In genomic region chr19:6056282-6056741, GRCh38 we compare ENCODE assay signal across 8 cellular contexts. TPM values are rescaled to one million over a fixed set of nuclear protein-coding genes. Genes with fewer than 3 reads are reported as not detected.
DNase-seq lines count a peak whose midpoint lies in the region; ATAC-seq and TF ChIP-seq lines count a peak whose summit lies in the region.
"Had no signal": no experiment of that assay in that cellular context is flagged by ENCODE, and none has a peak within 500 bp of the region (broad histone marks: within the 10 kb centered on the region; RNA-seq: fewer than 3 reads in every experiment).

No MANE protein-coding gene starts in this region.

- H3K4me1 ChIP-seq in mucosa of rectum (ENCODE audit: control insufficient read depth in 2 of 2, insufficient read depth in 2 of 2, low read length in 2 of 2) (peaks cover 33 to 35% of the 10 kb centered on the region in 2 donors), tibial artery (peaks cover 6 to 56% (median 41%) of the 10 kb centered on the region in 4 donors)

- ATAC-seq in GM19397 (IDR thresholded peaks at IDR 0.05; ENCODE audit: unreplicated experiment) = no peak

- DNase-seq in NCI-H510A treated with DMSO at 0.1 percent for 48 hours (lab: John Stamatoyannopoulos, UW) = peak; percentile 61
- DNase-seq in dorsolateral prefrontal cortex = peak in 2 of 10 donors; percentile 22 to 39
- DNase-seq in tibial artery = peak in 1 of 2 donors; percentile 69
- DNase-seq in MV-4-11 (lab: John Stamatoyannopoulos, UW) = no peak
- no peak for DNase-seq in glomerular visceral epithelial cell (ENCODE audit: extremely low spot score)
- DNase-seq: activated CD4-positive, alpha-beta T cell treated with anti-CD3 and anti-CD28 coated beads, Interleukin-2, amount 50 U/mL, for 4 hours had no signal

- H3K9me3 ChIP-seq in mucosa of rectum (ENCODE audit: control insufficient read depth in 2 of 2, low read length in 2 of 2) (no peaks in the 10 kb centered on the region), tibial artery (no peaks in the 10 kb centered on the region)

- no peaks in the 10 kb centered on the region for H3K36me3 ChIP-seq in mucosa of rectum (ENCODE audit: control insufficient read depth in 2 of 2, insufficient read depth in 2 of 2, low read length in 2 of 2)
- H3K36me3 ChIP-seq in tibial artery = no peaks in the 10 kb centered on the region

- H3K9ac ChIP-seq in mucosa of rectum (ENCODE audit: low read depth in 1 of 2, low read length in 2 of 2) = peak overlapping the region; percentile 7 to 62

- H3K27me3 ChIP-seq in dorsolateral prefrontal cortex = no peaks in the 10 kb centered on the region
- no peaks in the 10 kb centered on the region for H3K27me3 ChIP-seq in mucosa of rectum (ENCODE audit: control insufficient read depth in 2 of 2, insufficient read depth in 2 of 2, low read length in 2 of 2)
- no peaks in the 10 kb centered on the region for H3K27me3 ChIP-seq in tibial artery

- no peak for TF ChIP-seq CTCF in dorsolateral prefrontal cortex (IDR thresholded peaks at IDR 0.05 in 54 of 56, conservative IDR thresholded peaks at IDR 0.05 in 2 of 56; ENCODE audit: low read depth in 1 of 56, partially characterized antibody in 56 of 56)
- TF ChIP-seq CTCF in tibial artery (IDR thresholded peaks at IDR 0.05) = no peak

- H3K27ac ChIP-seq in dorsolateral prefrontal cortex (peak overlapping the region in 52 of 59 donors; percentile 27 to 90 (median 77)), mucosa of rectum (ENCODE audit: low read depth in 2 of 2, low read length in 2 of 2) (peak overlapping the region; percentile 87 to 93), tibial artery (peak overlapping the region; percentile 83 to 96)

- peak overlapping the region in 11 of 59 donors; percentile 4 to 49 (median 28) for H3K4me3 ChIP-seq in dorsolateral prefrontal cortex
- H3K4me3 ChIP-seq in mucosa of rectum (ENCODE audit: low read length in 2 of 2) = peak overlapping the region; percentile 52 to 53
- H3K4me3 ChIP-seq in tibial artery = peak overlapping the region; percentile 24 to 45

- intact Hi-C loops in dorsolateral prefrontal cortex (cut with DNase I) = loop anchor here in 1 of 2 donors (5.0 kb wide), 1 partner anchor 46 kb away; no protein-coding TSS in a partner anchor
- intact Hi-C loops in tibial artery (cut with DNase I; ENCODE audit: low total_unique reads) = loop anchor here (5.0 kb wide), 1 partner anchor 51 kb away; no protein-coding TSS in a partner anchor

RNA-seq across cellular contexts. Expression of gene RFX2, which starts 54.0 kb away (rescaled TPM):
- total RNA-seq in dorsolateral prefrontal cortex = 10 to 100 TPM in 103 of 120 experiments, 1 to 10 TPM in 17; 5.3 to 44.1 (median 14.3) TPM
